8 cellular contexts compared by ENCODE assay signal in the genomic region with DNA sequence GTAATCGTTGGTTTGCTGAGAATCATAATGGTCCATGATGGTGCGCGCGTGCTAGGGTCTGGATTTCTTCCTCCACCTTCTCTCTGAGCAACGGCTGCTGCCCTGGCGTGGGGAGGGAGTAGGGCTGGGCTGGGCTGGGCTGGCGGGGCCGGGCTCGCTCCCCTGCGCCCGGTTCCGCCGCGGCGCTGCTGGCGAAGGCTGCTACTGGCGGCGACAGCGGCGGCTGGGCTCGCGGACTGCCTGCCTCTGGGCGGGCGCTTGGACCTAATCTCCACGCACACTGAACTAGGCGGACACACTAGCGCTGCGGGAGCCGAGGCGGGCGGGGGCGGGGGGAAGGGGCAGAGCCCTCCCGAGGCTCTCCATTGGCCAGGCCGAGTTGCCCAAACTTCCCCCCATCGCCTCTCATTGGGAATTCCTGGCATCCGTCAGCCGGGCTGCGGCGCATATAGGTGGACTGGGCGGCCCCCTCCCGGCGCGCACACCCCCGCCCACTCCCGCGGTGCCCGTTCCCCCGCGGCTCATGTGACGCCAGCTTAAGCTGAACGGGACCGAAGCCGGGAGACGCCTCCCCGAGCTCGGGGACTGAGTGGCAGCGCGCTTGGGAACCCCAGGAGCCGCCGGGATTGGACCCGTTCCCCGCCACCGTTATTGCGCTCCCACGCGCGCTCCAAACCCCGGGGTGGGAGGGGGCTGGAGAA. TPM values are rescaled to one million over a fixed set of nuclear protein-coding genes. Genes with fewer than 3 reads are reported as not detected.
DNase-seq lines count a peak whose midpoint lies in the region; ATAC-seq and TF ChIP-seq lines count a peak whose summit lies in the region.

A gene (minus strand): TSS at position 282 of the 701 bp plus-strand sequence. CDS start 246 bp downstream, at position 36.

- H3K23ac ChIP-seq in IMR-90 (ENCODE audit: low read depth, low read length), result peak within 1 kb of the TSS; percentile 99

- DNase-seq in IMR-90 (peak; percentile 97), OCI-M2 (lab: John Stamatoyannopoulos, UW; ENCODE audit: unreplicated experiment) (peak; percentile 89), epithelial cell of esophagus (ENCODE audit: low read depth) (peak; percentile 98), mesothelial cell of epicardium (ENCODE audit: low spot score in 2 of 2, unreplicated experiment in 2 of 2) (peak; percentile 76 to 86)
- peak; percentile 73 for DNase-seq in activated T-cell treated with anti-CD3 and anti-CD28 coated beads, Interleukin-2, amount 50 U/mL, for 1 hour
- DNase-seq in stimulated activated CD8-positive, alpha-beta memory T cell treated with anti-CD3 and anti-CD28 coated beads, Interleukin-15, amount 100 ng/mL, for 24 hours (ENCODE audit: low read depth), result peak; percentile 37

- H3K79me1 ChIP-seq in IMR-90 (ENCODE audit: low read depth in 1 of 2, low read length in 2 of 2), result peaks cover 19 to 64% of the 10 kb centered on the region in 2 experiments; a peak in 3 of 4 replicates

- H3K18ac ChIP-seq in IMR-90 (ENCODE audit: low read depth, low read length), result peak within 1 kb of the TSS; percentile 92

- peak within 1 kb of the TSS; percentile 100 for H3K4ac ChIP-seq in IMR-90 (ENCODE audit: low read depth, low read length)

- peak within 1 kb of the TSS; percentile 81 for H3K4me2 ChIP-seq in IMR-90 (ENCODE audit: low read depth, low read length)

- H3K14ac ChIP-seq in IMR-90 (replicated peaks; ENCODE audit: low read depth, low read length), result peak within 1 kb of the TSS; percentile 100

- peaks cover 36% of the 10 kb centered on the region for H3K4me1 ChIP-seq in ES-I3 (ENCODE audit: insufficient read depth, low read length)
- peaks cover 44% of the 10 kb centered on the region for H3K4me1 ChIP-seq in IMR-90 (ENCODE audit: control insufficient read depth, insufficient read depth, low read length)

- POLR2A ChIA-PET in IMR-90 (lab: Charles Lee; ENCODE audit: unreplicated experiment), result interaction anchor here (0.6 to 1.3 kb wide), 3 partner anchors 76 to 90 kb away, joined by 3 to 5 read pairs (median 4); no protein-coding TSS in a partner anchor

- H3K27me3 Mint-ChIP-seq in mesothelial cell of epicardium (ENCODE audit: low read depth), result no peaks in the 10 kb centered on the region

- peaks cover 38% of the 10 kb centered on the region for H4K20me1 ChIP-seq in IMR-90 (ENCODE audit: insufficient read depth, low read length)

- peak within 1 kb of the TSS; percentile 97 for H2AK5ac ChIP-seq in IMR-90 (ENCODE audit: low read depth, low read length)

- CTCF ChIA-PET in IMR-90 (lab: Yijun Ruan, JAX), result no interaction called here

- peak within 1 kb of the TSS; percentile 100 for H2AK9ac ChIP-seq in IMR-90 (replicated peaks; ENCODE audit: low read depth, low read length, poor library complexity)

- WGBS in IMR-90 (ENCODE audit: extremely low coverage in 2 of 2, insufficient read length in 1 of 2), 2 experiments, result 0% methylated on average over 21 of the region's 68 CpGs; no CpG with 5 or more reads in 1 of the 2 experiments

- no TSS peak for BruUV-seq in IMR-90 (replicated peaks; lab: Mats Ljungman, UMichigan)

- H3K36me3 ChIP-seq in ES-I3 (ENCODE audit: insufficient read depth, low read length) (peaks cover 12% of the 10 kb centered on the region; the same call in 1 of the 2 replicates), IMR-90 (ENCODE audit: control insufficient read depth, insufficient read depth, low read length) (peaks cover 25% of the 10 kb centered on the region)

- H3K9me3 ChIP-seq in ES-I3 (ENCODE audit: control insufficient read depth, insufficient read depth, low read length) (no peaks in the 10 kb centered on the region), IMR-90 (ENCODE audit: control insufficient read depth, insufficient read depth, low read length) (no peaks in the 10 kb centered on the region)

- H4K8ac ChIP-seq in IMR-90 (ENCODE audit: low read depth in 2 of 2, low read length in 2 of 2), result peak within 1 kb of the TSS; percentile 93 to 98

- H3K56ac ChIP-seq in IMR-90 (ENCODE audit: extremely low read depth, insufficient read depth, low read length), result peak within 1 kb of the TSS; percentile 98

- peak within 1 kb of the TSS; percentile 81; the same call in 2 of the 3 replicates for H2BK15ac ChIP-seq in IMR-90 (ENCODE audit: low read depth, low read length)

- ATAC-seq in IMR-90 (ENCODE audit: low read depth) (peak; percentile 62), HG03520 (IDR thresholded peaks at IDR 0.05; ENCODE audit: unreplicated experiment) (no peak)

- peak within 1 kb of the TSS; percentile 98 for H3K27ac ChIP-seq in IMR-90 (ENCODE audit: insufficient read depth, low read length)

- peak within 1 kb of the TSS; percentile 99 for H2BK5ac ChIP-seq in IMR-90 (ENCODE audit: low read depth, low read length, poor library complexity, severe bottlenecking)

- H3K9ac ChIP-seq in ES-I3 (ENCODE audit: low read depth, low read length), result peak within 1 kb of the TSS; percentile 91
- peak within 1 kb of the TSS; percentile 100 for H3K9ac ChIP-seq in IMR-90 (ENCODE audit: low read depth, low read length)

- TF ChIP-seq CTCF in IMR-90 (conservative IDR thresholded peaks at IDR 0.05; ENCODE audit: low read depth, low read length), result no peak
- no peak for TF ChIP-seq CTCF in epithelial cell of esophagus (IDR thresholded peaks at IDR 0.05; ENCODE audit: insufficient read depth, low read depth, low read length, missing control alignments)
- no peak for TF ChIP-seq CTCF in mesothelial cell of epicardium (IDR thresholded peaks at IDR 0.05; ENCODE audit: unreplicated experiment)

- dilution Hi-C loops in IMR-90 (cut with HindIII; ENCODE audit: low sequenced_read_pairs, unreplicated experiment), result no loop called here

- intact Hi-C loops in IMR-90 (cut with micrococcal nuclease), result loop anchor here (1.0 to 5.0 kb wide), 4 partner anchors 68 to 122 kb away; no protein-coding TSS in a partner anchor

- H4K91ac ChIP-seq in IMR-90 (ENCODE audit: insufficient read depth, low read depth, low read length), result peak within 1 kb of the TSS; percentile 99

- H3K9me3 Mint-ChIP-seq in mesothelial cell of epicardium, result no peaks in the 10 kb centered on the region

- H3K27me3 ChIP-seq in IMR-90 (ENCODE audit: control insufficient read depth, insufficient read depth, low read length), result no peaks in the 10 kb centered on the region

- peak within 1 kb of the TSS; percentile 91 for H2BK120ac ChIP-seq in IMR-90 (ENCODE audit: low read depth, low read length)

- 0 out of 2 replicates have a peak, but pooled peaks have one; percentile 16 for TF ChIP-seq RAD21 in IMR-90 (IDR thresholded peaks at IDR 0.05; ENCODE audit: low read length)

- peak within 1 kb of the TSS; percentile 76 for H3K4me3 ChIP-seq in IMR-90 (ENCODE audit: insufficient read depth, low read depth, low read length)
- peak within 1 kb of the TSS; percentile 78 for H3K4me3 ChIP-seq in epithelial cell of esophagus (ENCODE audit: low read length)

- peak; percentile 94 for TF ChIP-seq POLR2A in IMR-90 (IDR thresholded peaks at IDR 0.05; ENCODE audit: low read depth, low read length)

- H3K36me3 Mint-ChIP-seq in mesothelial cell of epicardium, result peaks cover 3% of the 10 kb centered on the region

- peak within 1 kb of the TSS; percentile 84 for H3K4me3 Mint-ChIP-seq in mesothelial cell of epicardium

- peak within 1 kb of the TSS; percentile 76 for H2BK20ac ChIP-seq in IMR-90 (ENCODE audit: low read depth, low read length)

- peak within 1 kb of the TSS; percentile 85 for H2AFZ ChIP-seq in IMR-90 (replicated peaks; ENCODE audit: low read length, poor library complexity)

- H3K27ac Mint-ChIP-seq in mesothelial cell of epicardium, result peak within 1 kb of the TSS; percentile 90

- H3K4me1 Mint-ChIP-seq in mesothelial cell of epicardium, result peaks cover 39% of the 10 kb centered on the region

- peak within 1 kb of the TSS; percentile 88 for H4K5ac ChIP-seq in IMR-90 (ENCODE audit: low read depth, low read length)

- in situ Hi-C loops in IMR-90 (cut with MboI; ENCODE audit: low sequenced_read_pairs), result no loop called here

- H3K9me1 ChIP-seq in IMR-90 (ENCODE audit: insufficient read depth, low read length), result peaks cover 30% of the 10 kb centered on the region

TF ChIP-seq in IMR-90, 13 proteins besides CTCF, POLR2A, EP300 and RAD21:
- TF ChIP-seq SMC3 (IDR thresholded peaks at IDR 0.05; ENCODE audit: low read depth, low read length) (no peak; the same call in 1 of the 2 replicates), MXI1 (IDR thresholded peaks at IDR 0.05; ENCODE audit: borderline replicate concordance, low read depth, low read length) (no peak; the same call in 1 of the 2 replicates), MAZ (IDR thresholded peaks at IDR 0.05; ENCODE audit: borderline replicate concordance, low read depth, low read length) (peak; percentile 98), NFE2L2 (IDR thresholded peaks at IDR 0.05; ENCODE audit: low read depth, low read length) (no peak), FOS (IDR thresholded peaks at IDR 0.05; ENCODE audit: low read depth, low read length) (peak; percentile 78; the same call in 1 of the 2 replicates), CEBPB (IDR thresholded peaks at IDR 0.05; ENCODE audit: low read depth, low read length) (peak; percentile 14; the same call in 1 of the 2 replicates), RCOR1 (IDR thresholded peaks at IDR 0.05; ENCODE audit: insufficient replicate concordance, low read length) (no peak), BHLHE40 (IDR thresholded peaks at IDR 0.05; ENCODE audit: low read depth, low read length) (peak; percentile 68; the same call in 1 of the 2 replicates)
- TF ChIP-seq, protein P1, sequence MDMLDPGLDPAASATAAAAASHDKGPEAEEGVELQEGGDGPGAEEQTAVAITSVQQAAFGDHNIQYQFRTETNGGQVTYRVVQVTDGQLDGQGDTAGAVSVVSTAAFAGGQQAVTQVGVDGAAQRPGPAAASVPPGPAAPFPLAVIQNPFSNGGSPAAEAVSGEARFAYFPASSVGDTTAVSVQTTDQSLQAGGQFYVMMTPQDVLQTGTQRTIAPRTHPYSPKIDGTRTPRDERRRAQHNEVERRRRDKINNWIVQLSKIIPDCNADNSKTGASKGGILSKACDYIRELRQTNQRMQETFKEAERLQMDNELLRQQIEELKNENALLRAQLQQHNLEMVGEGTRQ (IDR thresholded peaks at IDR 0.05; ENCODE audit: low read depth, low read length), result peak; percentile 84

RNA-seq across cellular contexts. Expression of the gene that starts here (rescaled TPM):
- 648 and 684 TPM in 2 replicates for total RNA-seq in IMR-90 (2012; rRNA removed)
- 766 and 895 TPM in 2 replicates for polyA plus RNA-seq in IMR-90 (2012; rRNA removed)
- 676 and 750 TPM in 2 replicates for polyA plus RNA-seq in IMR-90 (2012; cell fraction: cytosol; rRNA removed)
- 1,803 and 1,926 TPM in 2 replicates for polyA plus RNA-seq in IMR-90 (2012; cell fraction: nucleus; rRNA removed; ENCODE audit: low replicate concordance)
- total RNA-seq in mesothelial cell of epicardium, result 155 to 166 TPM (median 163 TPM) in 3 replicates

Comparison
In these comparisons a context has a peak if more than half of its experiments do, and no peak if none do; other contexts are left out.
1. DNase-seq: peak in every context shown above with its lines; median percentile 98 in epithelial cell of esophagus; 97 in IMR-90; 89 in OCI-M2; 81 in mesothelial cell of epicardium; 73 in activated T-cell treated with anti-CD3 and anti-CD28 coated beads, Interleukin-2, amount 50 U/mL, for 1 hour; 37 in stimulated activated CD8-positive, alpha-beta memory T cell treated with anti-CD3 and anti-CD28 coated beads, Interleukin-15, amount 100 ng/mL, for 24 hours.